Comparison of ENCODE assay signal across 12 cellular contexts in genomic region chr5:89556215-89557009, GRCh38.
DNase-seq lines count a peak whose midpoint lies in the region; ATAC-seq and TF ChIP-seq lines count a peak whose summit lies in the region.
"Had no signal": no experiment of that assay in that cellular context is flagged by ENCODE, and none has a peak within 500 bp of the region (broad histone marks: within the 10 kb centered on the region; RNA-seq: fewer than 3 reads in every experiment).

No MANE protein-coding gene starts in this region.

- in situ Hi-C loops in astrocyte of the spinal cord (cut with HindIII; ENCODE audit: low sequenced_read_pairs) = no loop called here

- no peak overlapping the region for H3K4me3 ChIP-seq in BJ (ENCODE audit: low read depth, low read length)
- no peak overlapping the region for H3K4me3 ChIP-seq in astrocyte of the spinal cord (ENCODE audit: low read depth, low read length)
- no peak overlapping the region for H3K4me3 ChIP-seq in effector memory CD4-positive, alpha-beta T cell (ENCODE audit: insufficient read depth, low read depth, low read length, poor library complexity, severe bottlenecking)

- H3K27ac ChIP-seq in effector memory CD4-positive, alpha-beta T cell (ENCODE audit: insufficient read depth, low read length, poor library complexity, severe bottlenecking) = no peak overlapping the region

- peak; percentile 35 for DNase-seq in BJ (ENCODE audit: low read depth)
- DNase-seq in LHCN-M2 (ENCODE audit: low read depth) = peak; percentile 91
- DNase-seq in astrocyte of the spinal cord (ENCODE audit: low read depth, low spot score) = peak; percentile 87
- peak; percentile 86 for DNase-seq in kidney tubule cell (ENCODE audit: low spot score)
- DNase-seq in NCI-H2171 (lab: John Stamatoyannopoulos, UW) = no peak
- no peak for DNase-seq in T-helper 1 cell
- DNase-seq in effector memory CD4-positive, alpha-beta T cell = no peak
- DNase-seq: activated B cell treated with CpG ODN at 0.5 μM for 24 hours; activated gamma-delta T cell; NCI-H1694; stimulated activated CD4-positive, alpha-beta T cell treated with anti-CD3 and anti-CD28 coated beads, Interleukin-4, amount 100 ng/mL, for 24 hours had no signal

- no peaks in the 10 kb centered on the region for H3K27me3 ChIP-seq in BJ (ENCODE audit: control insufficient read depth, insufficient read depth, low read length)
- H3K27me3 ChIP-seq in effector memory CD4-positive, alpha-beta T cell (replicated peaks; ENCODE audit: control insufficient read depth, insufficient read depth, low read length, poor library complexity, severe bottlenecking) = no peaks in the 10 kb centered on the region

- CTCF ChIA-PET in BJ (lab: Yijun Ruan, JAX) = no interaction called here

- TF ChIP-seq CTCF in BJ (IDR thresholded peaks at IDR 0.05; ENCODE audit: insufficient read depth, low read depth, low read length) (no peak), astrocyte of the spinal cord (IDR thresholded peaks at IDR 0.05; ENCODE audit: low read depth, low read length) (no peak)

- H3K9me3 ChIP-seq in effector memory CD4-positive, alpha-beta T cell (ENCODE audit: control insufficient read depth, low read length) = no peaks in the 10 kb centered on the region

- POLR2A ChIA-PET in BJ (lab: Charles Lee) = no interaction called here

- H3K4me1 ChIP-seq in effector memory CD4-positive, alpha-beta T cell (ENCODE audit: control insufficient read depth, insufficient read depth, low read length, poor library complexity, severe bottlenecking) = no peaks in the 10 kb centered on the region

- H3K36me3 ChIP-seq in BJ (ENCODE audit: control insufficient read depth, insufficient read depth, low read length) = no peaks in the 10 kb centered on the region
- no peaks in the 10 kb centered on the region for H3K36me3 ChIP-seq in effector memory CD4-positive, alpha-beta T cell (ENCODE audit: control insufficient read depth, insufficient read depth, low read length)

- no peak for ATAC-seq in HG02981 (IDR thresholded peaks at IDR 0.05; ENCODE audit: unreplicated experiment)

Comparison
In these comparisons a context has a peak if more than half of its experiments do, and no peak if none do; other contexts are left out.
1. DNase-seq: peak in BJ (single experiment), LHCN-M2 (single experiment), astrocyte of the spinal cord (single experiment) and kidney tubule cell (single experiment); none in NCI-H2171 (single experiment), T-helper 1 cell (0 of 5) and effector memory CD4-positive, alpha-beta T cell (0 of 3).